Comparison of ENCODE assay signal across 20 cellular contexts in genomic region chr9:79049371-79049770, GRCh38.
"Had no signal": no experiment of that assay in that cellular context is flagged by ENCODE, and none has a peak within 500 bp of the region (broad histone marks: within the 10 kb centered on the region; RNA-seq: fewer than 3 reads in every experiment).

No MANE protein-coding gene starts in this region.

- DNase-seq: cortex of kidney; effector memory CD8-positive, alpha-beta T cell; head of caudate nucleus; kidney; left cardiac atrium; left lung; naive thymus-derived CD8-positive, alpha-beta T cell; nephron progenitor cell; nucleus accumbens; spleen; stimulated activated CD4-positive, alpha-beta T cell treated with anti-CD3 and anti-CD28 coated beads, Interleukin-4, amount 100 ng/mL, for 4 hours; stimulated activated naive CD8-positive, alpha-beta T cell treated with anti-CD3 and anti-CD28 coated beads, Interleukin-15, Interleukin-2, amounts not matched to agents 100 U/mL and 50 U/mL, for 24 hours; substantia nigra; testis; tibial artery had no signal

- H3K4me1 ChIP-seq: left lung, prostate gland, right atrium auricular region, spleen, testis, tibial artery had no signal

- H3K36me3 ChIP-seq: left lung, prostate gland, right atrium auricular region, spleen, tibial artery had no signal

- H3K9me3 ChIP-seq: left lung, prostate gland, right atrium auricular region, spleen, testis, tibial artery had no signal

- H3K4me3 ChIP-seq: left lung, prostate gland, right atrium auricular region, skin epidermis, spleen, testis, tibial artery had no signal

- H3K27me3 ChIP-seq: left lung, right atrium auricular region, spleen, testis, tibial artery had no signal

- H3K27ac ChIP-seq: left lung, prostate gland, right atrium auricular region, skin epidermis, spleen, testis, tibial artery had no signal

- ATAC-seq: effector memory CD8-positive, alpha-beta T cell; left cardiac atrium; left lung; naive thymus-derived CD8-positive, alpha-beta T cell; sciatic nerve; stimulated activated memory B cell treated with anti-CD40 and anti-IgM and Interleukin-4, amounts not matched to agents 10 μg/mL and 1 μg/mL and 100 μg/mL, for 72 hours; stimulated activated naive CD8-positive, alpha-beta T cell treated with anti-CD3 and anti-CD28 coated beads, Interleukin-15, Interleukin-2, amounts not matched to agents 100 U/mL and 50 U/mL, for 24 hours had no signal
